In genomic region chr9:136107953-136108647, GRCh38 we compare ENCODE assay signal across 1 cellular context.
A peak's percentile ranks its signal among the peaks of the same experiment; 100 is the strongest.
TF ChIP-seq lines count a peak whose summit lies in the region.

No MANE protein-coding gene starts in this region.

TF ChIP-seq in K562, 482 proteins besides CTCF, POLR2A, EP300 and RAD21 (continues in another document):
- TF ChIP-seq ZBTB34 (CRISPR knock-in tag; IDR thresholded peaks at IDR 0.05) (no peak), ELF2 (CRISPR knock-in tag; IDR thresholded peaks at IDR 0.05) (no peak), U2AF2 (optimal IDR thresholded peaks at IDR 0.05; ENCODE audit: low read depth, low read length) (no peak), GATA2 (CRISPR knock-in tag; IDR thresholded peaks at IDR 0.05) (no peak), PRPF4 (IDR thresholded peaks at IDR 0.05; ENCODE audit: insufficient read depth, low read depth, low read length, poor library complexity, severe bottlenecking) (no peak), MGA (IDR thresholded peaks at IDR 0.05) (no peak), ZBTB7A (IDR thresholded peaks at IDR 0.05; ENCODE audit: borderline replicate concordance, control insufficient read depth, low read depth, low read length) (no peak), ARNT (IDR thresholded peaks at IDR 0.05) (no peak), BRF1 (IDR thresholded peaks at IDR 0.05; ENCODE audit: borderline replicate concordance, extremely low read depth, insufficient read length) (no peak), PYGO2 (tag; IDR thresholded peaks at IDR 0.05) (no peak), PHF8 (IDR thresholded peaks at IDR 0.05; ENCODE audit: borderline replicate concordance, low read length) (peak; percentile 18; the same call in 1 of the 2 replicates), OTX1 (CRISPR knock-in tag; IDR thresholded peaks at IDR 0.05) (no peak), JUND (IDR thresholded peaks at IDR 0.05; ENCODE audit: borderline replicate concordance, low read depth, low read length) (0 out of 2 replicates have a peak, but pooled peaks have one; percentile 46), JUND (tag; IDR thresholded peaks at IDR 0.05; ENCODE audit: borderline replicate concordance, low read depth, low read length) (peak; percentile 38; the same call in 1 of the 3 replicates), TOE1 (IDR thresholded peaks at IDR 0.05; ENCODE audit: borderline replicate concordance) (no peak), TOE1 (CRISPR knock-in tag; IDR thresholded peaks at IDR 0.05; ENCODE audit: borderline replicate concordance, low read depth) (no peak), XRCC5 (IDR thresholded peaks at IDR 0.05; ENCODE audit: low read depth, low read length) (no peak), TCF3 (CRISPR knock-in tag; IDR thresholded peaks at IDR 0.05) (no peak), PRMT5 (CRISPR knock-in tag; IDR thresholded peaks at IDR 0.05) (no peak), TRIM25 (IDR thresholded peaks at IDR 0.05; ENCODE audit: borderline replicate concordance) (no peak), ZNF133 (CRISPR knock-in tag; IDR thresholded peaks at IDR 0.05) (no peak), FOXP1 (CRISPR knock-in tag; IDR thresholded peaks at IDR 0.05) (no peak), MAZ (CRISPR knock-in tag; conservative IDR thresholded peaks at IDR 0.05 in 1 of 2, IDR thresholded peaks at IDR 0.05 in 1 of 2) (0 out of 4 replicates have a peak, but pooled peaks of 1 of the 2 experiments have one; percentile 17), ZNF124 (CRISPR knock-in tag; IDR thresholded peaks at IDR 0.05) (no peak), POLR2H (tag; IDR thresholded peaks at IDR 0.05; ENCODE audit: low read depth) (no peak), ZNF644 (tag; IDR thresholded peaks at IDR 0.05; ENCODE audit: low read depth) (no peak), RBM14 (IDR thresholded peaks at IDR 0.05; ENCODE audit: borderline replicate concordance, insufficient read depth, low read depth, low read length) (no peak), NFYB (IDR thresholded peaks at IDR 0.05; ENCODE audit: extremely low read depth, insufficient read length) (no peak), ZSCAN32 (CRISPR knock-in tag; IDR thresholded peaks at IDR 0.05) (no peak), ELF4 (CRISPR knock-in tag; IDR thresholded peaks at IDR 0.05) (no peak), HNRNPLL (IDR thresholded peaks at IDR 0.05; ENCODE audit: low read depth, low read length, poor library complexity, severe bottlenecking) (no peak), JUN (IDR thresholded peaks at IDR 0.05; ENCODE audit: borderline replicate concordance, low read depth, low read length) (no peak), JUN (CRISPR knock-in tag; IDR thresholded peaks at IDR 0.05; ENCODE audit: borderline replicate concordance) (no peak), MEIS2 (IDR thresholded peaks at IDR 0.05; ENCODE audit: partially characterized antibody) (peak; percentile 88), SMARCC2 (IDR thresholded peaks at IDR 0.05; ENCODE audit: low read depth) (no peak), CTBP1 (IDR thresholded peaks at IDR 0.05; ENCODE audit: borderline replicate concordance) (peak; percentile 46; the same call in 1 of the 2 replicates), ZBTB43 (CRISPR knock-in tag; IDR thresholded peaks at IDR 0.05) (no peak), SMARCA5 (IDR thresholded peaks at IDR 0.05) (no peak)
- TF ChIP-seq, protein P1, sequence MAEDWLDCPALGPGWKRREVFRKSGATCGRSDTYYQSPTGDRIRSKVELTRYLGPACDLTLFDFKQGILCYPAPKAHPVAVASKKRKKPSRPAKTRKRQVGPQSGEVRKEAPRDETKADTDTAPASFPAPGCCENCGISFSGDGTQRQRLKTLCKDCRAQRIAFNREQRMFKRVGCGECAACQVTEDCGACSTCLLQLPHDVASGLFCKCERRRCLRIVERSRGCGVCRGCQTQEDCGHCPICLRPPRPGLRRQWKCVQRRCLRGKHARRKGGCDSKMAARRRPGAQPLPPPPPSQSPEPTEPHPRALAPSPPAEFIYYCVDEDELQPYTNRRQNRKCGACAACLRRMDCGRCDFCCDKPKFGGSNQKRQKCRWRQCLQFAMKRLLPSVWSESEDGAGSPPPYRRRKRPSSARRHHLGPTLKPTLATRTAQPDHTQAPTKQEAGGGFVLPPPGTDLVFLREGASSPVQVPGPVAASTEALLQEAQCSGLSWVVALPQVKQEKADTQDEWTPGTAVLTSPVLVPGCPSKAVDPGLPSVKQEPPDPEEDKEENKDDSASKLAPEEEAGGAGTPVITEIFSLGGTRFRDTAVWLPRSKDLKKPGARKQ (CRISPR knock-in tag; IDR thresholded peaks at IDR 0.05), result no peak
- TF ChIP-seq, protein P2, sequence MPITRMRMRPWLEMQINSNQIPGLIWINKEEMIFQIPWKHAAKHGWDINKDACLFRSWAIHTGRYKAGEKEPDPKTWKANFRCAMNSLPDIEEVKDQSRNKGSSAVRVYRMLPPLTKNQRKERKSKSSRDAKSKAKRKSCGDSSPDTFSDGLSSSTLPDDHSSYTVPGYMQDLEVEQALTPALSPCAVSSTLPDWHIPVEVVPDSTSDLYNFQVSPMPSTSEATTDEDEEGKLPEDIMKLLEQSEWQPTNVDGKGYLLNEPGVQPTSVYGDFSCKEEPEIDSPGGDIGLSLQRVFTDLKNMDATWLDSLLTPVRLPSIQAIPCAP (CRISPR knock-in tag; IDR thresholded peaks at IDR 0.05; ENCODE audit: borderline replicate concordance), result no peak
- TF ChIP-seq, protein P3, sequence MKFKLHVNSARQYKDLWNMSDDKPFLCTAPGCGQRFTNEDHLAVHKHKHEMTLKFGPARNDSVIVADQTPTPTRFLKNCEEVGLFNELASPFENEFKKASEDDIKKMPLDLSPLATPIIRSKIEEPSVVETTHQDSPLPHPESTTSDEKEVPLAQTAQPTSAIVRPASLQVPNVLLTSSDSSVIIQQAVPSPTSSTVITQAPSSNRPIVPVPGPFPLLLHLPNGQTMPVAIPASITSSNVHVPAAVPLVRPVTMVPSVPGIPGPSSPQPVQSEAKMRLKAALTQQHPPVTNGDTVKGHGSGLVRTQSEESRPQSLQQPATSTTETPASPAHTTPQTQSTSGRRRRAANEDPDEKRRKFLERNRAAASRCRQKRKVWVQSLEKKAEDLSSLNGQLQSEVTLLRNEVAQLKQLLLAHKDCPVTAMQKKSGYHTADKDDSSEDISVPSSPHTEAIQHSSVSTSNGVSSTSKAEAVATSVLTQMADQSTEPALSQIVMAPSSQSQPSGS (CRISPR knock-in tag; IDR thresholded peaks at IDR 0.05), result peak; percentile 56; the same call in 1 of the 2 replicates
- TF ChIP-seq, protein P4, sequence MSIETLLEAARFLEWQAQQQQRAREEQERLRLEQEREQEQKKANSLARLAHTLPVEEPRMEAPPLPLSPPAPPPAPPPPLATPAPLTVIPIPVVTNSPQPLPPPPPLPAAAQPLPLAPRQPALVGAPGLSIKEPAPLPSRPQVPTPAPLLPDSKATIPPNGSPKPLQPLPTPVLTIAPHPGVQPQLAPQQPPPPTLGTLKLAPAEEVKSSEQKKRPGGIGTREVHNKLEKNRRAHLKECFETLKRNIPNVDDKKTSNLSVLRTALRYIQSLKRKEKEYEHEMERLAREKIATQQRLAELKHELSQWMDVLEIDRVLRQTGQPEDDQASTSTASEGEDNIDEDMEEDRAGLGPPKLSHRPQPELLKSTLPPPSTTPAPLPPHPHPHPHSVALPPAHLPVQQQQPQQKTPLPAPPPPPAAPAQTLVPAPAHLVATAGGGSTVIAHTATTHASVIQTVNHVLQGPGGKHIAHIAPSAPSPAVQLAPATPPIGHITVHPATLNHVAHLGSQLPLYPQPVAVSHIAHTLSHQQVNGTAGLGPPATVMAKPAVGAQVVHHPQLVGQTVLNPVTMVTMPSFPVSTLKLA (conservative IDR thresholded peaks at IDR 0.05), result no peak
